ENCODE assay signal across 21 cellular contexts in genomic region chr3:158738653-158739052, GRCh38. TPM values are rescaled to one million over a fixed set of nuclear protein-coding genes. Genes with fewer than 3 reads are reported as not detected.
DNase-seq lines count a peak whose midpoint lies in the region; ATAC-seq and TF ChIP-seq lines count a peak whose summit lies in the region.
"Had no signal": no experiment of that assay in that cellular context is flagged by ENCODE, and none has a peak within 500 bp of the region (broad histone marks: within the 10 kb centered on the region; RNA-seq: fewer than 3 reads in every experiment).

No MANE protein-coding gene starts in this region.

- H3K4me1 Mint-ChIP-seq in T-helper 17 cell = peaks cover 14% of the 10 kb centered on the region

- no peaks in the 10 kb centered on the region for H3K27me3 Mint-ChIP-seq in T-helper 17 cell

- no peaks in the 10 kb centered on the region for H3K27me3 ChIP-seq in AG04450 (ENCODE audit: control insufficient read depth, insufficient read depth, low read length)
- no peaks in the 10 kb centered on the region for H3K27me3 ChIP-seq in lower lobe of right lung (ENCODE audit: low read depth)
- H3K27me3 ChIP-seq: BE2C, BLaER1 had no signal

- no peak for TF ChIP-seq CTCF in AG04450 (IDR thresholded peaks at IDR 0.05; ENCODE audit: low read depth, low read length)
- TF ChIP-seq CTCF in lower lobe of right lung (IDR thresholded peaks at IDR 0.05) = no peak

- H3K4me3 ChIP-seq in AG04450 (ENCODE audit: low read depth, low read length) (no peak overlapping the region), lower lobe of right lung (no peak overlapping the region)
- H3K4me3 ChIP-seq: A549, BLaER1 had no signal

- peak overlapping the region; percentile 89 for H3K27ac ChIP-seq in AG04450 (ENCODE audit: low read depth, low read length)
- peak overlapping the region; percentile 7 for H3K27ac ChIP-seq in lower lobe of right lung
- H3K27ac ChIP-seq: 22Rv1, A549, BLaER1 had no signal

- DNase-seq in AG04450 (ENCODE audit: low read depth, low spot score) = no peak
- DNase-seq in T-helper 17 cell = no peak
- DNase-seq in erythroblast (lab: John Stamatoyannopoulos, UW) = no peak
- DNase-seq in lower lobe of right lung = no peak
- DNase-seq in UCSD-AML1 (lab: John Stamatoyannopoulos, UW; ENCODE audit: unreplicated experiment) = no peak
- no peak for DNase-seq in COLO829 (ENCODE audit: low spot score)
- DNase-seq: BE2C; C1 segment of cervical spinal cord; Caco-2; Calu3; CD4-positive, alpha-beta memory T cell; CD4-positive, CD25-positive, alpha-beta regulatory T cell; CD8-positive, alpha-beta memory T cell; GF-D8 had no signal

- H3K9me3 ChIP-seq in AG04450 (ENCODE audit: control insufficient read depth, insufficient read depth, low read length) = peaks cover 9% of the 10 kb centered on the region
- H3K9me3 ChIP-seq in T-helper 17 cell (ENCODE audit: control insufficient read depth, low read length, poor library complexity, severe bottlenecking) = no peaks in the 10 kb centered on the region
- H3K9me3 ChIP-seq in lower lobe of right lung = no peaks in the 10 kb centered on the region
- H3K9me3 ChIP-seq: BE2C, Caco-2 had no signal

- no peaks in the 10 kb centered on the region for H3K4me1 ChIP-seq in lower lobe of right lung
- H3K4me1 ChIP-seq: BE2C, Caco-2 had no signal

- no peak for ATAC-seq in T-helper 17 cell
- ATAC-seq in lower lobe of right lung = no peak
- ATAC-seq in HG03460 (IDR thresholded peaks at IDR 0.05; ENCODE audit: unreplicated experiment) = no peak
- ATAC-seq in GM19023 (IDR thresholded peaks at IDR 0.05; ENCODE audit: unreplicated experiment) = no peak
- ATAC-seq: A549 had no signal

- peak overlapping the region; percentile 4 for H3K27ac Mint-ChIP-seq in T-helper 17 cell
- H3K27ac Mint-ChIP-seq: CD14-positive monocyte; CD4-positive, alpha-beta memory T cell; CD4-positive, CD25-positive, alpha-beta regulatory T cell; CD8-positive, alpha-beta memory T cell had no signal

- H3K36me3 Mint-ChIP-seq in T-helper 17 cell (ENCODE audit: low read depth) = no peaks in the 10 kb centered on the region

- intact Hi-C loops in lower lobe of right lung (cut with DNase I) = no loop called here

- TF ChIP-seq POLR2A in erythroblast (IDR thresholded peaks at IDR 0.05; ENCODE audit: low read length) = peak; percentile 23

- H3K4me3 Mint-ChIP-seq in T-helper 17 cell = no peak overlapping the region
- H3K4me3 Mint-ChIP-seq: CD14-positive monocyte; CD4-positive, CD25-positive, alpha-beta regulatory T cell had no signal

- H3K36me3 ChIP-seq in lower lobe of right lung = peaks cover 4% of the 10 kb centered on the region
- H3K36me3 ChIP-seq: BE2C, BLaER1 had no signal

- CTCF ChIA-PET in AG04450 (lab: Charles Lee) = interaction anchor here (5.4 kb wide), 1 partner anchor 11 kb away, joined by 37 read pairs; no protein-coding TSS in a partner anchor

- POLR2A ChIA-PET in AG04450 (lab: Yijun Ruan, JAX) = interaction anchor here (0.7 to 1.3 kb wide), 4 partner anchors 11 to 72 kb away, joined by 3 to 4 read pairs (median 4); no protein-coding TSS in a partner anchor

RNA-seq across cellular contexts. Expression of gene RARRES1, which starts 6.4 kb away (rescaled TPM):
- polyA plus RNA-seq in AG04450 (2011; rRNA removed) = 39.0 and 50.4 TPM in 2 replicates
- 5.9 and 7.3 TPM in 2 replicates for polyA minus RNA-seq in AG04450 (2011; rRNA and poly(A)+ RNA removed)
- not detected for total RNA-seq in T-helper 17 cell
- 65.8 TPM for total RNA-seq in lower lobe of right lung
- total RNA-seq: A172; CD4-positive, alpha-beta memory T cell; CD4-positive, CD25-positive, alpha-beta regulatory T cell; CD8-positive, alpha-beta memory T cell had no signal
- polyA plus RNA-seq: CD14-positive monocyte; CD4-positive, alpha-beta memory T cell; CD4-positive, CD25-positive, alpha-beta regulatory T cell; CD8-positive, alpha-beta memory T cell had no signal

Comparison
In these comparisons a context has a peak if more than half of its experiments do, and no peak if none do; other contexts are left out.
1. RNA of gene RARRES1, which starts 6.4 kb away (total RNA-seq): 65.8 TPM in lower lobe of right lung (single experiment); not detected in T-helper 17 cell; every median in the first group is over 10 times any median in the second.